Comparison of ENCODE assay signal across 17 cellular contexts in the genomic region with DNA sequence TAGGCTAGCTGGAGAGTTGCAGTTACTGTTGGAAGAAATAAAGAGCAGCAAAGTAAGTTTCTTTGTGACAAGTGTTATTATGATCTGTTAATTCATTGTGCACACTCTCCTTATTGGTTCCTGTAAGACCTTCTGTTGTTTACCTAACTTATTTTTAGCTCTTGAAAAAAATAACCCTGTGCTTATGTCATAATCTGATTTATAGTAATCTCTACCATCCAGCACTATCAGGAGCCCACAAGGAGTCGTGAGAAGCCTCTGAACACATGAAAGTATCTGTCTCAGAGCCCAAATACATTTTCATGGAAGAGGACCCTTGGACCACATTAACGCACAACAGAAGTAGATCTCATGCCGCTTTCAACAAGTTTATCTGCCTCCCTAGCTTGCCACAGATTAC.
"Had no signal": no experiment of that assay in that cellular context is flagged by ENCODE, and none has a peak within 500 bp of the region (broad histone marks: within the 10 kb centered on the region; RNA-seq: fewer than 3 reads in every experiment).

No MANE protein-coding gene starts in this region.

- H3K27ac Mint-ChIP-seq: natural killer cell; neural progenitor cell; stimulated activated naive B cell treated with anti-CD40 and anti-IgM and Interleukin-4, amounts not matched to agents 10 μg/mL and 1 μg/mL and 100 μg/mL, for 72 hours had no signal

- ATAC-seq: esophagus mucosa; heart left ventricle; left colon; mucosa of descending colon; natural killer cell; right cardiac atrium; stimulated activated naive B cell treated with anti-CD40 and anti-IgM and Interleukin-4, amounts not matched to agents 10 μg/mL and 1 μg/mL and 100 μg/mL, for 72 hours had no signal

- H3K36me3 ChIP-seq: ovary, stomach, thoracic aorta, transverse colon had no signal

- H3K4me1 ChIP-seq: heart left ventricle, neural progenitor cell, transverse colon had no signal

- H3K36me3 Mint-ChIP-seq: natural killer cell had no signal

- H3K4me1 Mint-ChIP-seq: natural killer cell; neural progenitor cell; stimulated activated naive B cell treated with anti-CD40 and anti-IgM and Interleukin-4, amounts not matched to agents 10 μg/mL and 1 μg/mL and 100 μg/mL, for 72 hours had no signal

- H3K4me3 ChIP-seq: heart left ventricle, mucosa of descending colon, neural progenitor cell, ovary, stomach, thoracic aorta, transverse colon had no signal

- H3K9me3 Mint-ChIP-seq: natural killer cell; neural progenitor cell; stimulated activated naive B cell treated with anti-CD40 and anti-IgM and Interleukin-4, amounts not matched to agents 10 μg/mL and 1 μg/mL and 100 μg/mL, for 72 hours had no signal

- H3K9me3 ChIP-seq: heart left ventricle, mucosa of descending colon, ovary, stomach, thoracic aorta, transverse colon had no signal

- H3K9ac ChIP-seq: neural progenitor cell had no signal

- H3K4me3 Mint-ChIP-seq: natural killer cell; neural progenitor cell; stimulated activated naive B cell treated with anti-CD40 and anti-IgM and Interleukin-4, amounts not matched to agents 10 μg/mL and 1 μg/mL and 100 μg/mL, for 72 hours had no signal

- H3K27me3 ChIP-seq: heart left ventricle, neural progenitor cell, ovary, stomach, transverse colon had no signal

- H3K27ac ChIP-seq: heart left ventricle, neural progenitor cell, ovary, stomach, thoracic aorta, transverse colon had no signal

- DNase-seq: effector memory CD4-positive, alpha-beta T cell; heart left ventricle; hippocampal formation; left colon; mucosa of descending colon; natural killer cell; nucleus accumbens; ovary; right cardiac atrium; stimulated activated CD4-positive, alpha-beta T cell treated with anti-CD3 and anti-CD28 coated beads, Interleukin-4, amount 100 ng/mL, for 4 hours; stimulated activated naive B cell treated with anti-CD40 and anti-IgM and Interleukin-4, amounts not matched to agents 10 μg/mL and 1 μg/mL and 100 μg/mL, for 72 hours; stomach; substantia nigra; transverse colon had no signal

- H3K27me3 Mint-ChIP-seq: stimulated activated naive B cell treated with anti-CD40 and anti-IgM and Interleukin-4, amounts not matched to agents 10 μg/mL and 1 μg/mL and 100 μg/mL, for 72 hours had no signal
